Comparison of ENCODE assay signal across 27 cellular contexts in genomic region chr5:149645236-149645635, GRCh38.
DNase-seq lines count a peak whose midpoint lies in the region; ATAC-seq, FAIRE-seq and TF ChIP-seq lines count a peak whose summit lies in the region.
"Had no signal": no experiment of that assay in that cellular context is flagged by ENCODE, and none has a peak within 500 bp of the region (broad histone marks: within the 10 kb centered on the region; RNA-seq: fewer than 3 reads in every experiment).

No MANE protein-coding gene starts in this region.

- H3K27ac ChIP-seq in OCI-LY1 (ENCODE audit: low read depth, low read length, poor library complexity, severe bottlenecking) (peak overlapping the region; percentile 3), K562 (ENCODE audit: extremely low read depth, low read depth, low read length) (no peak overlapping the region)
- H3K27ac ChIP-seq: 22Rv1; BLaER1 treated with 17β-estradiol and CSF1 and Interleukin-3, amounts not matched to agents 10 nM and 100 nM had no signal

- no peak for TF ChIP-seq RAD21 in K562 (CRISPR knock-in tag; conservative IDR thresholded peaks at IDR 0.05 in 1 of 2, IDR thresholded peaks at IDR 0.05 in 1 of 2)

- no peaks in the 10 kb centered on the region for H3K9me3 ChIP-seq in OCI-LY1 (ENCODE audit: low read length)
- no peaks in the 10 kb centered on the region for H3K9me3 ChIP-seq in K562 (replicated peaks; ENCODE audit: control insufficient read depth, insufficient read depth, low read depth, low read length)
- H3K9me3 ChIP-seq: Caco-2, HAP-1, MG63 had no signal

- no peaks in the 10 kb centered on the region for H3K9me1 ChIP-seq in K562 (ENCODE audit: control insufficient read depth, insufficient read depth, low read length)

- H3K36me3 ChIP-seq in OCI-LY1 (ENCODE audit: insufficient read depth, low read length): no peaks in the 10 kb centered on the region
- no peaks in the 10 kb centered on the region for H3K36me3 ChIP-seq in K562 (ENCODE audit: control insufficient read depth, insufficient read depth, low read length)
- H3K36me3 ChIP-seq: BLaER1 treated with 17β-estradiol and CSF1 and Interleukin-3, amounts not matched to agents 10 nM and 100 nM; HAP-1; MG63 had no signal

- WGBS in K562 (ENCODE audit: insufficient coverage, low coverage, missing lambda C conversion rate): 30% methylated on average over 8 of the region's 9 CpGs

- peak; percentile 34 for DNase-seq in DMS53 (lab: John Stamatoyannopoulos, UW)
- DNase-seq in DMS53 treated with DMSO at 0.1 percent for 48 hours (lab: John Stamatoyannopoulos, UW; ENCODE audit: unreplicated experiment): no peak
- DNase-seq in K562 (ENCODE audit: extremely low read depth in 1 of 4, low spot score in 3 of 4): peak in 1 of 4 experiments; percentile 28
- DNase-seq in sciatic nerve (ENCODE audit: low spot score): peak; percentile 25
- no peak for DNase-seq in T-helper 9 cell
- DNase-seq: ACHN; Caco-2; CD4-positive, alpha-beta memory T cell; DMS 273 treated with DMSO at 0.1 percent for 48 hours; Kasumi-1; MG63; NCI-H1105; NCI-H146; NCI-H2029 treated with DMSO at 0.1 percent for 48 hours; NCI-H2171; NCI-H345; NCI-H524; NCI-H82; PC-3 had no signal

- CTCF ChIA-PET in K562 (lab: Yijun Ruan, JAX; ENCODE audit: low intra/inter-chr PET ratio): no interaction called here

- in situ Hi-C loops in K562 (cut with MboI): no loop called here

- H3K4me1 ChIP-seq in OCI-LY1 (ENCODE audit: insufficient read depth, low read length, severe bottlenecking): peaks cover 59% of the 10 kb centered on the region
- H3K4me1 ChIP-seq in K562 (replicated peaks in 1 of 2; ENCODE audit: control insufficient read depth in 2 of 2, insufficient read depth in 2 of 2, low read length in 2 of 2): peaks cover 14 to 15% of the 10 kb centered on the region in 2 experiments; a peak in 3 of 5 replicates
- H3K4me1 ChIP-seq: HAP-1 had no signal

- peak; percentile 55 for FAIRE-seq in K562 (lab: Jason Lieb, UNC)
- FAIRE-seq: GM18507 had no signal

- H3K79me2 ChIP-seq in OCI-LY1 (ENCODE audit: insufficient read depth, low read length): no peaks in the 10 kb centered on the region
- H3K79me2 ChIP-seq in K562 (ENCODE audit: control insufficient read depth, insufficient read depth, low read length): no peaks in the 10 kb centered on the region

- peak; percentile 24; the same call in 2 of the 3 replicates for ATAC-seq in K562
- no peak for ATAC-seq in sciatic nerve
- no peak for ATAC-seq in HG03108 (IDR thresholded peaks at IDR 0.05; ENCODE audit: unreplicated experiment)
- no peak for ATAC-seq in HG03135 (IDR thresholded peaks at IDR 0.05; ENCODE audit: unreplicated experiment)
- ATAC-seq: GM23338, PC-3 had no signal

- no peaks in the 10 kb centered on the region for H3K9me2 ChIP-seq in OCI-LY1 (ENCODE audit: low read depth, low read length)

- no peak for TF ChIP-seq EP300 in K562 (IDR thresholded peaks at IDR 0.05; ENCODE audit: low read length)

- H3K9ac ChIP-seq in OCI-LY1 (ENCODE audit: low read length): no peak overlapping the region
- H3K9ac ChIP-seq in K562 (ENCODE audit: insufficient read depth in 1 of 2, low read depth in 2 of 2, low read length in 2 of 2): no peak overlapping the region
- H3K9ac ChIP-seq: BLaER1 treated with 17β-estradiol and CSF1 and Interleukin-3, amounts not matched to agents 10 nM and 100 nM had no signal

- BruUV-seq in K562 (replicated peaks; lab: Mats Ljungman, UMichigan): no TSS peak

- POLR2A ChIA-PET in K562 (lab: Yijun Ruan, JAX): interaction anchor here (0.6 kb wide), 1 partner anchor 11 kb away, joined by 3 read pairs; no protein-coding TSS in a partner anchor

- intact Hi-C loops in K562 (cut with micrococcal nuclease): no loop called here
- intact Hi-C loops in sciatic nerve (cut with DNase I): no loop called here

- H3K27me3 ChIP-seq in OCI-LY1 (ENCODE audit: insufficient read depth, low read length): no peaks in the 10 kb centered on the region
- no peaks in the 10 kb centered on the region for H3K27me3 ChIP-seq in K562 (ENCODE audit: control insufficient read depth in 2 of 2, insufficient read depth in 2 of 2, low read length in 2 of 2)
- H3K27me3 ChIP-seq: BLaER1 treated with 17β-estradiol and CSF1 and Interleukin-3, amounts not matched to agents 10 nM and 100 nM; MG63 had no signal

- TF ChIP-seq POLR2A in K562 (conservative IDR thresholded peaks at IDR 0.05): no peak

- no peak overlapping the region for H2AFZ ChIP-seq in OCI-LY1 (ENCODE audit: low read length)
- H2AFZ ChIP-seq in K562 (ENCODE audit: low read depth, low read length): no peak overlapping the region
- H2AFZ ChIP-seq: GM23338 had no signal

- H3K4me2 ChIP-seq in OCI-LY1 (ENCODE audit: low read length) (no peak overlapping the region), K562 (ENCODE audit: insufficient read depth, low read length) (no peak overlapping the region)
- H3K4me2 ChIP-seq: BLaER1 treated with 17β-estradiol and CSF1 and Interleukin-3, amounts not matched to agents 10 nM and 100 nM; GM23338 had no signal

- TF ChIP-seq CTCF in OCI-LY1 (IDR thresholded peaks at IDR 0.05; ENCODE audit: low read length): peak; percentile 6; the same call in 1 of the 2 replicates
- TF ChIP-seq CTCF in K562 (IDR thresholded peaks at IDR 0.05 in 2 of 3, conservative IDR thresholded peaks at IDR 0.05 in 1 of 3; ENCODE audit: insufficient read depth in 2 of 3, low read depth in 1 of 3, low read length in 3 of 3): no peak

- H3F3A ChIP-seq in OCI-LY1 (ENCODE audit: insufficient read depth, low read length): no peaks in the 10 kb centered on the region

- H3K4me3 ChIP-seq in OCI-LY1 (ENCODE audit: low read depth, low read length, poor library complexity, severe bottlenecking): no peak overlapping the region
- H3K4me3 ChIP-seq in K562: no peak overlapping the region
- H3K4me3 ChIP-seq: BLaER1 treated with 17β-estradiol and CSF1 and Interleukin-3, amounts not matched to agents 10 nM and 100 nM; GM23338; HAP-1; MG63 had no signal

- H4K20me1 ChIP-seq in OCI-LY1 (ENCODE audit: insufficient read depth, low read length) (no peaks in the 10 kb centered on the region), K562 (replicated peaks; ENCODE audit: control insufficient read depth, insufficient read depth, low read length) (no peaks in the 10 kb centered on the region)
- H4K20me1 ChIP-seq: BLaER1 treated with 17β-estradiol and CSF1 and Interleukin-3, amounts not matched to agents 10 nM and 100 nM had no signal

TF ChIP-seq in K562, 482 proteins besides CTCF, POLR2A, EP300 and RAD21 (continues in another document):
- TF ChIP-seq PHF8 (IDR thresholded peaks at IDR 0.05; ENCODE audit: borderline replicate concordance, low read length): no peak
- no peak for TF ChIP-seq MCM7 (IDR thresholded peaks at IDR 0.05)
- TF ChIP-seq CREB1 (IDR thresholded peaks at IDR 0.05): no peak
- 0 out of 2 replicates have a peak, but pooled peaks have one; percentile 17 for TF ChIP-seq CREB1 (CRISPR knock-in tag; IDR thresholded peaks at IDR 0.05)
- TF ChIP-seq NFE2 (IDR thresholded peaks at IDR 0.05; ENCODE audit: low read depth): peak; percentile 53
- no peak for TF ChIP-seq RHOXF2B (CRISPR knock-in tag; conservative IDR thresholded peaks at IDR 0.05)

Comparison
In these comparisons a context has a peak if more than half of its experiments do, and no peak if none do; other contexts are left out.
1. DNase-seq: peak in DMS53 (single experiment) and sciatic nerve (single experiment); none in DMS53 treated with DMSO at 0.1 percent for 48 hours (single experiment) and T-helper 9 cell (single experiment).